In the genomic region with DNA sequence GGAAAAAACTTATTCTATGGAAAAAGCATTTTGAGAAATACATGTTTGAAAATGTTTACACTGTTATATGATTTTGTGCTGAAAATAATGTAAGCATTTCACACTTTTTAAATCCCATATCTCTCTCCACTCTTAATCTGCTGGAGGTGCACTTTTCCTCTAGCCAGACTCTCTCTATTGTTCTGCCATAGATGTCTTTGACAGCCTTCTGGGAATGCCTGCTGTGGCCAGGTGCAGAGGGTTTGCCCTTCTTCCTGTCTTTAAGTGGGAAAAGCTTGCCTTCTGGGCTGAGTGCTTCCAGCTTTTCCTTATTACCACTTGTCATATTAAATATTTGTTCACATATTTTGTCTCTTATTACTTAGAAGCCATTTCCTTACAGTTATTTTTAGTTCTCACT, we compare ENCODE assay signal across 1 cellular context.
TF ChIP-seq lines count a peak whose summit lies in the region.

No MANE protein-coding gene starts in this region.

TF ChIP-seq in GM23338, 12 proteins besides CTCF, POLR2A, EP300 and RAD21 (continued from another document):
- TF ChIP-seq, protein P1, sequence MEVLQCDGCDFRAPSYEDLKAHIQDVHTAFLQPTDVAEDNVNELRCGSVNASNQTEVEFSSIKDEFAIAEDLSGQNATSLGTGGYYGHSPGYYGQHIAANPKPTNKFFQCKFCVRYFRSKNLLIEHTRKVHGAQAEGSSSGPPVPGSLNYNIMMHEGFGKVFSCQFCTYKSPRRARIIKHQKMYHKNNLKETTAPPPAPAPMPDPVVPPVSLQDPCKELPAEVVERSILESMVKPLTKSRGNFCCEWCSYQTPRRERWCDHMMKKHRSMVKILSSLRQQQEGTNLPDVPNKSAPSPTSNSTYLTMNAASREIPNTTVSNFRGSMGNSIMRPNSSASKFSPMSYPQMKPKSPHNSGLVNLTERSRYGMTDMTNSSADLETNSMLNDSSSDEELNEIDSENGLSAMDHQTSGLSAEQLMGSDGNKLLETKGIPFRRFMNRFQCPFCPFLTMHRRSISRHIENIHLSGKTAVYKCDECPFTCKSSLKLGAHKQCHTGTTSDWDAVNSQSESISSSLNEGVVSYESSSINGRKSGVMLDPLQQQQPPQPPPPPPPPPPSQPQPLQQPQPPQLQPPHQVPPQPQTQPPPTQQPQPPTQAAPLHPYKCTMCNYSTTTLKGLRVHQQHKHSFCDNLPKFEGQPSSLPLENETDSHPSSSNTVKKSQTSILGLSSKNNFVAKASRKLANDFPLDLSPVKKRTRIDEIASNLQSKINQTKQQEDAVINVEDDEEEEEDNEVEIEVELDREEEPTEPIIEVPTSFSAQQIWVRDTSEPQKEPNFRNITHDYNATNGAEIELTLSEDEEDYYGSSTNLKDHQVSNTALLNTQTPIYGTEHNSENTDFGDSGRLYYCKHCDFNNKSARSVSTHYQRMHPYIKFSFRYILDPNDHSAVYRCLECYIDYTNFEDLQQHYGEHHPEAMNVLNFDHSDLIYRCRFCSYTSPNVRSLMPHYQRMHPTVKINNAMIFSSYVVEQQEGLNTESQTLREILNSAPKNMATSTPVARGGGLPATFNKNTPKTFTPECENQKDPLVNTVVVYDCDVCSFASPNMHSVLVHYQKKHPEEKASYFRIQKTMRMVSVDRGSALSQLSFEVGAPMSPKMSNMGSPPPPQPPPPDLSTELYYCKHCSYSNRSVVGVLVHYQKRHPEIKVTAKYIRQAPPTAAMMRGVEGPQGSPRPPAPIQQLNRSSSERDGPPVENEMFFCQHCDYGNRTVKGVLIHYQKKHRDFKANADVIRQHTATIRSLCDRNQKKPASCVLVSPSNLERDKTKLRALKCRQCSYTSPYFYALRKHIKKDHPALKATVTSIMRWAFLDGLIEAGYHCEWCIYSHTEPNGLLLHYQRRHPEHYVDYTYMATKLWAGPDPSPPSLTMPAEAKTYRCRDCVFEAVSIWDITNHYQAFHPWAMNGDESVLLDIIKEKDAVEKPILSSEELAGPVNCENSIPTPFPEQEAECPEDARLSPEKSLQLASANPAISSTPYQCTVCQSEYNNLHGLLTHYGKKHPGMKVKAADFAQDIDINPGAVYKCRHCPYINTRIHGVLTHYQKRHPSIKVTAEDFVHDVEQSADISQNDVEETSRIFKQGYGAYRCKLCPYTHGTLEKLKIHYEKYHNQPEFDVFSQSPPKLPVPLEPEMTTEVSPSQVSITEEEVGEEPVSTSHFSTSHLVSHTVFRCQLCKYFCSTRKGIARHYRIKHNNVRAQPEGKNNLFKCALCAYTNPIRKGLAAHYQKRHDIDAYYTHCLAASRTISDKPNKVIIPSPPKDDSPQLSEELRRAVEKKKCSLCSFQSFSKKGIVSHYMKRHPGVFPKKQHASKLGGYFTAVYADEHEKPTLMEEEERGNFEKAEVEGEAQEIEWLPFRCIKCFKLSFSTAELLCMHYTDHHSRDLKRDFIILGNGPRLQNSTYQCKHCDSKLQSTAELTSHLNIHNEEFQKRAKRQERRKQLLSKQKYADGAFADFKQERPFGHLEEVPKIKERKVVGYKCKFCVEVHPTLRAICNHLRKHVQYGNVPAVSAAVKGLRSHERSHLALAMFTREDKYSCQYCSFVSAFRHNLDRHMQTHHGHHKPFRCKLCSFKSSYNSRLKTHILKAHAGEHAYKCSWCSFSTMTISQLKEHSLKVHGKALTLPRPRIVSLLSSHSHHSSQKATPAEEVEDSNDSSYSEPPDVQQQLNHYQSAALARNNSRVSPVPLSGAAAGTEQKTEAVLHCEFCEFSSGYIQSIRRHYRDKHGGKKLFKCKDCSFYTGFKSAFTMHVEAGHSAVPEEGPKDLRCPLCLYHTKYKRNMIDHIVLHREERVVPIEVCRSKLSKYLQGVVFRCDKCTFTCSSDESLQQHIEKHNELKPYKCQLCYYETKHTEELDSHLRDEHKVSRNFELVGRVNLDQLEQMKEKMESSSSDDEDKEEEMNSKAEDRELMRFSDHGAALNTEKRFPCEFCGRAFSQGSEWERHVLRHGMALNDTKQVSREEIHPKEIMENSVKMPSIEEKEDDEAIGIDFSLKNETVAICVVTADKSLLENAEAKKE (CRISPR knock-in tag; IDR thresholded peaks at IDR 0.05), result no peak
- TF ChIP-seq CREB1 (CRISPR knock-in tag; IDR thresholded peaks at IDR 0.05; ENCODE audit: low read depth), result no peak
